In the genomic region with DNA sequence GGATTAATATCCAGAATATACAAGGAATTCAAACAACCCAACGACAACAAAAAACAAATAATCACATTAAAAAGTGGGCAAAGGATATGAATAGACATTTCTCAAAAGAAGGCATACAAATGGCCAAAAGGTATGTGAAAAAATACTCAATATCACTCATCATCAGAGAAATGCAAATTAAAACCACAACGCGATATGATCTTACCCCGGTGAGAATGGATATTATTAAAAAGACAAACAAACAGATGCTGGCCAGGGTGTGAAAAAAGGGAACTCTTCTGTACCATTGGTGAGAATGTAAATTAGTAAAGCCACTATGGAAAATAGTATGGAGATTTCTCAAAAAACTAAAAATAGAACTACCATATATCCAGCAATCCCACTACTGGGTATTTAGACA, we compare ENCODE assay signal across 27 cellular contexts. TPM values are rescaled to one million over a fixed set of nuclear protein-coding genes. Genes with fewer than 3 reads are reported as not detected.
A peak's percentile ranks its signal among the peaks of the same experiment; 100 is the strongest.
DNase-seq lines count a peak whose midpoint lies in the region; ATAC-seq and TF ChIP-seq lines count a peak whose summit lies in the region.
"Had no signal": no experiment of that assay in that cellular context is flagged by ENCODE, and none has a peak within 500 bp of the region (broad histone marks: within the 10 kb centered on the region; RNA-seq: fewer than 3 reads in every experiment).

No MANE protein-coding gene starts in this region.

- no peak overlapping the region for H3K4me3 Mint-ChIP-seq in activated B cell treated with CpG ODN at 0.5 μM for 24 hours
- no peak overlapping the region for H3K4me3 Mint-ChIP-seq in activated T-helper 2 cell treated with anti-CD3 and anti-CD28 coated beads, Interferon-gamma antibody, Interleukin-2, Interleukin-4, amounts not matched to agents 10 μg/mL and 5 μg/mL and 100 μg/mL, durations not matched to agents 14 hours and 24 hours and 36 hours (ENCODE audit: low read depth)
- H3K4me3 Mint-ChIP-seq: activated T-helper 17 cell treated with anti-CD3 and anti-CD28 coated beads, Interleukin-2, amount 50 U/mL, for 72 hours; CD8-positive, alpha-beta T cell; nephron had no signal

- no peaks in the 10 kb centered on the region for H3K36me3 Mint-ChIP-seq in activated B cell treated with CpG ODN at 0.5 μM for 24 hours (ENCODE audit: low read depth)
- no peaks in the 10 kb centered on the region for H3K36me3 Mint-ChIP-seq in activated T-helper 2 cell treated with anti-CD3 and anti-CD28 coated beads, Interferon-gamma antibody, Interleukin-2, Interleukin-4, amounts not matched to agents 10 μg/mL and 5 μg/mL and 100 μg/mL, durations not matched to agents 14 hours and 24 hours and 36 hours (ENCODE audit: low read depth)

- peak overlapping the region; percentile 0 for H3K27ac Mint-ChIP-seq in activated B cell treated with CpG ODN at 0.5 μM for 24 hours
- H3K27ac Mint-ChIP-seq in activated T-helper 2 cell treated with anti-CD3 and anti-CD28 coated beads, Interferon-gamma antibody, Interleukin-2, Interleukin-4, amounts not matched to agents 10 μg/mL and 5 μg/mL and 100 μg/mL, durations not matched to agents 14 hours and 24 hours and 36 hours, result no peak overlapping the region
- H3K27ac Mint-ChIP-seq: activated naive CD4-positive, alpha-beta T cell treated with anti-CD3 and anti-CD28 coated beads, Interleukin-2, amount 50 U/mL, for 72 hours; activated T-helper 17 cell treated with anti-CD3 and anti-CD28 coated beads, Interleukin-2, amount 50 U/mL, for 72 hours; CD8-positive, alpha-beta T cell; nephron had no signal

- peaks cover 6% of the 10 kb centered on the region for H3K9me3 Mint-ChIP-seq in activated B cell treated with CpG ODN at 0.5 μM for 24 hours
- peaks cover 13% of the 10 kb centered on the region for H3K9me3 Mint-ChIP-seq in activated T-helper 2 cell treated with anti-CD3 and anti-CD28 coated beads, Interferon-gamma antibody, Interleukin-2, Interleukin-4, amounts not matched to agents 10 μg/mL and 5 μg/mL and 100 μg/mL, durations not matched to agents 14 hours and 24 hours and 36 hours
- H3K9me3 Mint-ChIP-seq: activated T-helper 17 cell treated with anti-CD3 and anti-CD28 coated beads, Interleukin-2, amount 50 U/mL, for 72 hours had no signal

- DNase-seq in activated B cell treated with CpG ODN at 0.5 μM for 24 hours (no peak), HCEC 1CT (no peak), posterior vena cava (ENCODE audit: low spot score) (no peak)
- DNase-seq in activated T-helper 2 cell treated with anti-CD3 and anti-CD28 coated beads, Interferon-gamma antibody, Interleukin-2, Interleukin-4, amounts not matched to agents 10 μg/mL and 5 μg/mL and 100 μg/mL, durations not matched to agents 14 hours and 24 hours and 36 hours (ENCODE audit: low spot score), result no peak
- DNase-seq: activated CD4-positive, alpha-beta T cell treated with anti-CD3 and anti-CD28 coated beads for 4 hours; anterior cingulate cortex; BE2C; CD8-positive, alpha-beta T cell; foreskin melanocyte; heart right ventricle; Kasumi-1; lower lobe of right lung; mucosa of descending colon; NCI-H1436; OCI-M1; stimulated activated CD4-positive, alpha-beta T cell treated with anti-CD3 and anti-CD28 coated beads, Interleukin-15, amount 100 ng/mL, for 24 hours; stimulated activated CD4-positive, alpha-beta T cell treated with anti-CD3 and anti-CD28 coated beads, Interleukin-4, amount 100 ng/mL, for 4 hours; T1000; trophoblast cell had no signal

- CTCF ChIA-PET in activated B cell treated with CpG ODN at 0.5 μM for 24 hours (lab: Charles Lee), result no interaction called here

- H3K27me3 Mint-ChIP-seq in activated B cell treated with CpG ODN at 0.5 μM for 24 hours, result no peaks in the 10 kb centered on the region
- H3K27me3 Mint-ChIP-seq in activated T-helper 2 cell treated with anti-CD3 and anti-CD28 coated beads, Interferon-gamma antibody, Interleukin-2, Interleukin-4, amounts not matched to agents 10 μg/mL and 5 μg/mL and 100 μg/mL, durations not matched to agents 14 hours and 24 hours and 36 hours (ENCODE audit: low read depth), result peaks cover 2% of the 10 kb centered on the region

- intact Hi-C loops in activated B cell treated with CpG ODN at 0.5 μM for 24 hours (cut with micrococcal nuclease), result no loop called here
- intact Hi-C loops in activated T-helper 2 cell treated with anti-CD3 and anti-CD28 coated beads, Interferon-gamma antibody, Interleukin-2, Interleukin-4, amounts not matched to agents 10 μg/mL and 5 μg/mL and 100 μg/mL, durations not matched to agents 14 hours and 24 hours and 36 hours (cut with micrococcal nuclease), result no loop called here
- intact Hi-C loops in posterior vena cava (cut with DNase I), result no loop called here

- H3K4me1 Mint-ChIP-seq in activated B cell treated with CpG ODN at 0.5 μM for 24 hours, result peaks cover 25% of the 10 kb centered on the region
- peaks cover 6% of the 10 kb centered on the region for H3K4me1 Mint-ChIP-seq in activated T-helper 2 cell treated with anti-CD3 and anti-CD28 coated beads, Interferon-gamma antibody, Interleukin-2, Interleukin-4, amounts not matched to agents 10 μg/mL and 5 μg/mL and 100 μg/mL, durations not matched to agents 14 hours and 24 hours and 36 hours (ENCODE audit: low read depth)
- H3K4me1 Mint-ChIP-seq: activated T-helper 17 cell treated with anti-CD3 and anti-CD28 coated beads, Interleukin-2, amount 50 U/mL, for 72 hours; nephron had no signal

- ATAC-seq in GM18502 (IDR thresholded peaks at IDR 0.05; ENCODE audit: poor library complexity, unreplicated experiment) (peak; percentile 75), GM19351 (IDR thresholded peaks at IDR 0.05; ENCODE audit: unreplicated experiment) (peak; percentile 82), HG03066 (IDR thresholded peaks at IDR 0.05; ENCODE audit: low read depth, unreplicated experiment) (peak; percentile 60), activated B cell treated with CpG ODN at 0.5 μM for 24 hours (ENCODE audit: low read depth) (no peak), GM21825 (IDR thresholded peaks at IDR 0.05; ENCODE audit: unreplicated experiment) (no peak)
- ATAC-seq: activated naive CD4-positive, alpha-beta T cell treated with anti-CD3 and anti-CD28 coated beads, Interleukin-2, amount 50 U/mL, for 72 hours; activated T-helper 17 cell treated with anti-CD3 and anti-CD28 coated beads, Interleukin-2, amount 50 U/mL, for 72 hours; CD8-positive, alpha-beta T cell; HCT116; heart right ventricle; lower lobe of right lung; mucosa of descending colon had no signal

- no peak for TF ChIP-seq CTCF in activated B cell treated with CpG ODN at 0.5 μM for 24 hours (IDR thresholded peaks at IDR 0.05)

- POLR2A ChIA-PET in activated B cell treated with CpG ODN at 0.5 μM for 24 hours (lab: Charles Lee), result interaction anchor here (1.2 kb wide), 1 partner anchor 43 kb away, joined by 3 read pairs; no protein-coding TSS in a partner anchor

RNA-seq across cellular contexts. Expression of gene MEF2A, which starts 43.5 kb away (rescaled TPM):
- 75.7 and 88.3 TPM in 2 replicates for total RNA-seq in activated B cell treated with CpG ODN at 0.5 μM for 24 hours
- total RNA-seq in activated T-helper 2 cell treated with anti-CD3 and anti-CD28 coated beads, Interferon-gamma antibody, Interleukin-2, Interleukin-4, amounts not matched to agents 10 μg/mL and 5 μg/mL and 100 μg/mL, durations not matched to agents 14 hours and 24 hours and 36 hours, result 20.9 and 23.4 TPM in 2 replicates
- 100 to 1,000 TPM in 1 of 2 donors, 10 to 100 TPM in 1; 90.6 to 121 TPM for total RNA-seq in posterior vena cava

Comparison
In these comparisons a context has a peak if more than half of its experiments do, and no peak if none do; other contexts are left out.
1. ATAC-seq: peak in GM18502 (single experiment), GM19351 (single experiment) and HG03066 (single experiment); none in activated B cell treated with CpG ODN at 0.5 μM for 24 hours (single experiment) and GM21825 (single experiment).